Comparison of ENCODE assay signal across 1 cellular context in genomic region chr16:29962344-29962994, GRCh38.
TF ChIP-seq lines count a peak whose summit lies in the region.

No MANE protein-coding gene starts in this region.

TF ChIP-seq in GM12878, 131 proteins besides CTCF, POLR2A, EP300 and RAD21:
- TF ChIP-seq MAX (IDR thresholded peaks at IDR 0.05; ENCODE audit: low read depth, low read length) (no peak), GABPA (IDR thresholded peaks at IDR 0.05; ENCODE audit: low read depth) (no peak), SMAD1 (IDR thresholded peaks at IDR 0.05; ENCODE audit: low read depth, partially characterized antibody) (no peak), HSF1 (IDR thresholded peaks at IDR 0.05; ENCODE audit: low read depth, low read length) (no peak), YY1 (IDR thresholded peaks at IDR 0.05; ENCODE audit: low read depth, low read length) (no peak), IKZF1 (conservative IDR thresholded peaks at IDR 0.05) (peak; percentile 41; the same call in 1 of the 2 replicates), DPF2 (IDR thresholded peaks at IDR 0.05) (no peak), SRF (IDR thresholded peaks at IDR 0.05; ENCODE audit: low read depth in 2 of 2, low read length in 2 of 2) (no peak), RELB (IDR thresholded peaks at IDR 0.05; ENCODE audit: low read depth) (0 out of 2 replicates have a peak, but pooled peaks have one; percentile 25), SPI1 (IDR thresholded peaks at IDR 0.05; ENCODE audit: borderline replicate concordance, insufficient read depth, low read depth, low read length) (no peak), NRF1 (conservative IDR thresholded peaks at IDR 0.05; ENCODE audit: low read depth, low read length) (no peak), STAT1 (conservative IDR thresholded peaks at IDR 0.05) (no peak), CHD2 (IDR thresholded peaks at IDR 0.05; ENCODE audit: borderline replicate concordance, low read depth, low read length) (0 out of 2 replicates have a peak, but pooled peaks have one; percentile 7), IKZF2 (IDR thresholded peaks at IDR 0.05) (peak; percentile 34 to 38; a peak in 2 of 4 replicates), ATF7 (IDR thresholded peaks at IDR 0.05; ENCODE audit: low read depth) (no peak), YBX1 (IDR thresholded peaks at IDR 0.05) (no peak), ZBTB11 (CRISPR knock-in tag; IDR thresholded peaks at IDR 0.05) (no peak)
TF ChIP-seq in GM12878: peak in this region for 4.
